20 cellular contexts compared by ENCODE assay signal in the genomic region with DNA sequence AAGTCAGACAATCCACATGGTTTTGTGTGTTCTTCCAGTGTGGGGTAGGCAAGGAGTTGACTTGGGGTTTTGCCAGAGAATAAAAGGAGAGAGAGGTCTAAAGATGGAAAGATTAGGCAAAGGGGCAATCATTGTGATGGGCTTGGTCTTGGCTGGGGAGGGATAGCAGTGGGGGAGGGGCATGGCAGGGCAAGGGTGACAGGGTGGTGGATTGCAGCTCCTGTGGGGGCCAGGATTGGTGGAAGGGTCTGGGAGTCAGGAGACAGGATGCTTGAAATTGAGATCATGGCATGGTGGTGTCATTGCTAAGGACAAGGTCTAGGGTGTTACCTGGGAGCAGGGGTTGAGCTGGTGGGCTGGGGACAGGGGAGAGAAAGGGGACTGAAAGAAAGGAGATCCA. TPM values are rescaled to one million over a fixed set of nuclear protein-coding genes. Genes with fewer than 3 reads are reported as not detected.
"Had no signal": no experiment of that assay in that cellular context is flagged by ENCODE, and none has a peak within 500 bp of the region (broad histone marks: within the 10 kb centered on the region; RNA-seq: fewer than 3 reads in every experiment).

No MANE protein-coding gene starts in this region.

- H3K27me3 Mint-ChIP-seq: activated CD4-positive, alpha-beta memory T cell treated with anti-CD3 and anti-CD28 coated beads for 36 hours; activated naive CD8-positive, alpha-beta T cell; activated T-cell treated with anti-CD3 and anti-CD28 coated beads, Interleukin-2, amount 50 U/mL, for 24 hours; T-cell had no signal

- H3K4me3 Mint-ChIP-seq: activated CD4-positive, alpha-beta memory T cell treated with anti-CD3 and anti-CD28 coated beads for 36 hours; activated CD4-positive, alpha-beta T cell treated with anti-CD3 and anti-CD28 coated beads, Interleukin-2, amount 10 ng/mL, durations not matched to agents 7 days and 5 days; activated naive CD4-positive, alpha-beta T cell treated with anti-CD3 and anti-CD28 coated beads for 36 hours; activated naive CD8-positive, alpha-beta T cell; activated T-cell treated with anti-CD3 and anti-CD28 coated beads, Interleukin-2, amount 50 U/mL, for 24 hours; T-cell had no signal

- DNase-seq: activated CD4-positive, alpha-beta memory T cell treated with anti-CD3 and anti-CD28 coated beads for 36 hours; activated CD4-positive, alpha-beta T cell treated with anti-CD3 and anti-CD28 coated beads, Interleukin-2, amount 10 ng/mL, durations not matched to agents 7 days and 5 days; activated CD4-positive, CD25-positive, alpha-beta regulatory T cell; activated gamma-delta T cell; activated naive CD4-positive, alpha-beta T cell treated with anti-CD3 and anti-CD28 coated beads for 36 hours; activated T-cell treated with anti-CD3 and anti-CD28 coated beads, Interleukin-2, amount 50 U/mL, for 24 hours; KBM-7; NCI-H1048; NCI-H1930; NCI-H2171 treated with DMSO at 0.1 percent for 48 hours; NCI-H226; NCI-H526 treated with DMSO at 0.1 percent for 48 hours; RPMI8226; T-cell; T-helper 2 cell; T1000 had no signal

- H3K4me1 Mint-ChIP-seq: activated CD4-positive, alpha-beta T cell treated with anti-CD3 and anti-CD28 coated beads, Interleukin-2, amount 10 ng/mL, durations not matched to agents 7 days and 5 days; T-cell had no signal

- H3K27ac ChIP-seq: SK-N-MC had no signal

- H3K9me3 Mint-ChIP-seq: activated CD4-positive, alpha-beta T cell treated with anti-CD3 and anti-CD28 coated beads, Interleukin-2, amount 10 ng/mL, durations not matched to agents 7 days and 5 days; activated naive CD4-positive, alpha-beta T cell treated with anti-CD3 and anti-CD28 coated beads for 36 hours had no signal

- ATAC-seq: Panc1, T-cell had no signal

- H3K36me3 Mint-ChIP-seq: activated CD4-positive, alpha-beta memory T cell treated with anti-CD3 and anti-CD28 coated beads for 36 hours; activated naive CD8-positive, alpha-beta T cell; T-cell had no signal

- H3K4me3 ChIP-seq: SK-N-MC had no signal

RNA-seq across cellular contexts. Expression of a gene that starts 57.6 kb away (rescaled TPM):
- total RNA-seq: OCI-LY7 had no signal
